18 cellular contexts compared by ENCODE assay signal in genomic region chr11:28010001-28010400, GRCh38.
"Had no signal": no experiment of that assay in that cellular context is flagged by ENCODE, and none has a peak within 500 bp of the region (broad histone marks: within the 10 kb centered on the region; RNA-seq: fewer than 3 reads in every experiment).

No MANE protein-coding gene starts in this region.

- H3K9me3 ChIP-seq: breast epithelium, sigmoid colon, upper lobe of left lung had no signal

- H3K27ac ChIP-seq: breast epithelium, foreskin keratinocyte, neural progenitor cell, sigmoid colon, upper lobe of left lung had no signal

- H3K36me3 ChIP-seq: breast epithelium, neural progenitor cell, sigmoid colon, upper lobe of left lung had no signal

- DNase-seq: activated naive CD4-positive, alpha-beta T cell; activated T-cell treated with anti-CD3 and anti-CD28 coated beads, Interleukin-2, amount 50 U/mL, for 24 hours; effector memory CD4-positive, alpha-beta T cell; kidney; naive thymus-derived CD8-positive, alpha-beta T cell; retina; sigmoid colon; stimulated activated CD4-positive, alpha-beta T cell treated with anti-CD3 and anti-CD28 coated beads, Interleukin-15, amount 100 ng/mL, for 24 hours; stimulated activated CD4-positive, alpha-beta T cell treated with anti-CD3 and anti-CD28 coated beads, Interleukin-2, amount 100 ng/mL, for 48 hours; stimulated activated naive CD4-positive, alpha-beta T cell treated with Interleukin-2 at 50 U/mL for 16 hours; T1000; upper lobe of left lung had no signal

- ATAC-seq: naive thymus-derived CD8-positive, alpha-beta T cell; WTC11 had no signal

- H3K9ac ChIP-seq: neural progenitor cell had no signal

- H3K4me3 ChIP-seq: breast epithelium, lung, neural progenitor cell, sigmoid colon, smooth muscle cell, upper lobe of left lung had no signal
